ENCODE assay signal across 1 cellular context in the genomic region with DNA sequence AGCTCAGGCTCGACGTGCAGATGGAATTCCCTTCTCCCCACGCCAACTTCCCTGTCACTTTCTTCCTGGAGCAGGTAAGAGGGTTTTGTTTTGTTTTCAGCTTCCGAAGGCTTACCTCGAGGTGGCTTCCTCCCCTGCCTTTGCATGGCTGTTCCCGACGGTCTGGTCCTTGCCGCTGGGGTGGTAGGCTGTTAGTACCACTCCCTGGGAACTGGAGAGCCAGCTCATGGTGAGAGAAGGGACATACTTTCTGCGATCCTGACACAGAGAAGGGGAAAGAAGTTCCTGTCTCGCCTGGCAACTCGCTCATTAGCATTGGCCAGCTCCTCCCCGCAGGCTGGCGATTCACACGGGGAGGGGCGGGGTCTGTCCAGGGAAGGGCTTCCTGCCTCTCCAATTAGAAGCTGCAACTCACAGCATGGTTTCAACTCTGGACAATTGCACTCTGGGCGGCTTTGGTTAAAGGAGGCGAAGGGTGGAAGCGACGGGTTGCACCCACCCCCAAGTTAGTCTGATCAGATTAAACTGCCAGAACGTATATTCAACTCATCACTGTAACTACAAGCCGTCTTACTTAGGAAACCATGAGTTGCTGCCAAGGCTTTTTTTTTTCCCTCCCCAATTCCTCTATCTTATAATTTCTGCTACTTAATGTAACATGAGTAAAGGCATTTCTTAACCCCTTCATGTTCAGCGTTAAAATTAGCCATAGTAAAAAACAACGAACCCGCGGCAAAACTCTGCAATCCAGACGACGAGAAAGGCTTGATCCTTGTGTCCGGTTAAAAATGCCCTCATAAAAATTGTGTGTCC.
TF ChIP-seq lines count a peak whose summit lies in the region.

A gene with protein sequence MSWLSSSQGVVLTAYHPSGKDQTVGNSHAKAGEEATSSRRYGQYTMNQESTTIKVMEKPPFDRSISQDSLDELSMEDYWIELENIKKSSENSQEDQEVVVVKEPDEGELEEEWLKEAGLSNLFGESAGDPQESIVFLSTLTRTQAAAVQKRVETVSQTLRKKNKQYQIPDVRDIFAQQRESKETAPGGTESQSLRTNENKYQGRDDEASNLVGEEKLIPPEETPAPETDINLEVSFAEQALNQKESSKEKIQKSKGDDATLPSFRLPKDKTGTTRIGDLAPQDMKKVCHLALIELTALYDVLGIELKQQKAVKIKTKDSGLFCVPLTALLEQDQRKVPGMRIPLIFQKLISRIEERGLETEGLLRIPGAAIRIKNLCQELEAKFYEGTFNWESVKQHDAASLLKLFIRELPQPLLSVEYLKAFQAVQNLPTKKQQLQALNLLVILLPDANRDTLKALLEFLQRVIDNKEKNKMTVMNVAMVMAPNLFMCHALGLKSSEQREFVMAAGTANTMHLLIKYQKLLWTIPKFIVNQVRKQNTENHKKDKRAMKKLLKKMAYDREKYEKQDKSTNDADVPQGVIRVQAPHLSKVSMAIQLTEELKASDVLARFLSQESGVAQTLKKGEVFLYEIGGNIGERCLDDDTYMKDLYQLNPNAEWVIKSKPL (minus strand): TSS at position 269 of the 813 bp plus-strand sequence. CDS start 41 bp downstream, at position 228.

TF ChIP-seq in K562, 482 proteins besides CTCF, POLR2A, EP300 and RAD21 (continued from another document and continues in another):
- TF ChIP-seq ATF2 (CRISPR knock-in tag; IDR thresholded peaks at IDR 0.05): no peak
- TF ChIP-seq ZBED1 (IDR thresholded peaks at IDR 0.05): 0 out of 2 replicates have a peak, but pooled peaks have one; percentile 22
- peak; percentile 15; the same call in 1 of the 2 replicates for TF ChIP-seq HCFC1 (IDR thresholded peaks at IDR 0.05; ENCODE audit: low read depth, low read length)
- TF ChIP-seq PHF8 (IDR thresholded peaks at IDR 0.05; ENCODE audit: borderline replicate concordance, low read length): peak; percentile 62; the same call in 1 of the 2 replicates
- TF ChIP-seq SREBF2 (CRISPR knock-in tag; IDR thresholded peaks at IDR 0.05): no peak
- peak; percentile 64 for TF ChIP-seq GTF2E2 (tag; IDR thresholded peaks at IDR 0.05)
- TF ChIP-seq ZNF24 (IDR thresholded peaks at IDR 0.05): 0 out of 2 replicates have a peak, but pooled peaks have one; percentile 20
- TF ChIP-seq MAFG (tag; conservative IDR thresholded peaks at IDR 0.05): no peak
- TF ChIP-seq ZNF668 (CRISPR knock-in tag; IDR thresholded peaks at IDR 0.05): no peak
- no peak for TF ChIP-seq THAP7 (CRISPR knock-in tag; IDR thresholded peaks at IDR 0.05)
- peak; percentile 49; the same call in 1 of the 2 replicates for TF ChIP-seq AFF4 (CRISPR knock-in tag; IDR thresholded peaks at IDR 0.05)
- no peak for TF ChIP-seq CBFB (CRISPR knock-in tag; IDR thresholded peaks at IDR 0.05)
- TF ChIP-seq, protein P1, sequence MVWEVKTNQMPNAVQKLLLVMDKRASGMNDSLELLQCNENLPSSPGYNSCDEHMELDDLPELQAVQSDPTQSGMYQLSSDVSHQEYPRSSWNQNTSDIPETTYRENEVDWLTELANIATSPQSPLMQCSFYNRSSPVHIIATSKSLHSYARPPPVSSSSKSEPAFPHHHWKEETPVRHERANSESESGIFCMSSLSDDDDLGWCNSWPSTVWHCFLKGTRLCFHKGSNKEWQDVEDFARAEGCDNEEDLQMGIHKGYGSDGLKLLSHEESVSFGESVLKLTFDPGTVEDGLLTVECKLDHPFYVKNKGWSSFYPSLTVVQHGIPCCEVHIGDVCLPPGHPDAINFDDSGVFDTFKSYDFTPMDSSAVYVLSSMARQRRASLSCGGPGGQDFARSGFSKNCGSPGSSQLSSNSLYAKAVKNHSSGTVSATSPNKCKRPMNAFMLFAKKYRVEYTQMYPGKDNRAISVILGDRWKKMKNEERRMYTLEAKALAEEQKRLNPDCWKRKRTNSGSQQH (CRISPR knock-in tag; IDR thresholded peaks at IDR 0.05): no peak
- TF ChIP-seq, protein P2, sequence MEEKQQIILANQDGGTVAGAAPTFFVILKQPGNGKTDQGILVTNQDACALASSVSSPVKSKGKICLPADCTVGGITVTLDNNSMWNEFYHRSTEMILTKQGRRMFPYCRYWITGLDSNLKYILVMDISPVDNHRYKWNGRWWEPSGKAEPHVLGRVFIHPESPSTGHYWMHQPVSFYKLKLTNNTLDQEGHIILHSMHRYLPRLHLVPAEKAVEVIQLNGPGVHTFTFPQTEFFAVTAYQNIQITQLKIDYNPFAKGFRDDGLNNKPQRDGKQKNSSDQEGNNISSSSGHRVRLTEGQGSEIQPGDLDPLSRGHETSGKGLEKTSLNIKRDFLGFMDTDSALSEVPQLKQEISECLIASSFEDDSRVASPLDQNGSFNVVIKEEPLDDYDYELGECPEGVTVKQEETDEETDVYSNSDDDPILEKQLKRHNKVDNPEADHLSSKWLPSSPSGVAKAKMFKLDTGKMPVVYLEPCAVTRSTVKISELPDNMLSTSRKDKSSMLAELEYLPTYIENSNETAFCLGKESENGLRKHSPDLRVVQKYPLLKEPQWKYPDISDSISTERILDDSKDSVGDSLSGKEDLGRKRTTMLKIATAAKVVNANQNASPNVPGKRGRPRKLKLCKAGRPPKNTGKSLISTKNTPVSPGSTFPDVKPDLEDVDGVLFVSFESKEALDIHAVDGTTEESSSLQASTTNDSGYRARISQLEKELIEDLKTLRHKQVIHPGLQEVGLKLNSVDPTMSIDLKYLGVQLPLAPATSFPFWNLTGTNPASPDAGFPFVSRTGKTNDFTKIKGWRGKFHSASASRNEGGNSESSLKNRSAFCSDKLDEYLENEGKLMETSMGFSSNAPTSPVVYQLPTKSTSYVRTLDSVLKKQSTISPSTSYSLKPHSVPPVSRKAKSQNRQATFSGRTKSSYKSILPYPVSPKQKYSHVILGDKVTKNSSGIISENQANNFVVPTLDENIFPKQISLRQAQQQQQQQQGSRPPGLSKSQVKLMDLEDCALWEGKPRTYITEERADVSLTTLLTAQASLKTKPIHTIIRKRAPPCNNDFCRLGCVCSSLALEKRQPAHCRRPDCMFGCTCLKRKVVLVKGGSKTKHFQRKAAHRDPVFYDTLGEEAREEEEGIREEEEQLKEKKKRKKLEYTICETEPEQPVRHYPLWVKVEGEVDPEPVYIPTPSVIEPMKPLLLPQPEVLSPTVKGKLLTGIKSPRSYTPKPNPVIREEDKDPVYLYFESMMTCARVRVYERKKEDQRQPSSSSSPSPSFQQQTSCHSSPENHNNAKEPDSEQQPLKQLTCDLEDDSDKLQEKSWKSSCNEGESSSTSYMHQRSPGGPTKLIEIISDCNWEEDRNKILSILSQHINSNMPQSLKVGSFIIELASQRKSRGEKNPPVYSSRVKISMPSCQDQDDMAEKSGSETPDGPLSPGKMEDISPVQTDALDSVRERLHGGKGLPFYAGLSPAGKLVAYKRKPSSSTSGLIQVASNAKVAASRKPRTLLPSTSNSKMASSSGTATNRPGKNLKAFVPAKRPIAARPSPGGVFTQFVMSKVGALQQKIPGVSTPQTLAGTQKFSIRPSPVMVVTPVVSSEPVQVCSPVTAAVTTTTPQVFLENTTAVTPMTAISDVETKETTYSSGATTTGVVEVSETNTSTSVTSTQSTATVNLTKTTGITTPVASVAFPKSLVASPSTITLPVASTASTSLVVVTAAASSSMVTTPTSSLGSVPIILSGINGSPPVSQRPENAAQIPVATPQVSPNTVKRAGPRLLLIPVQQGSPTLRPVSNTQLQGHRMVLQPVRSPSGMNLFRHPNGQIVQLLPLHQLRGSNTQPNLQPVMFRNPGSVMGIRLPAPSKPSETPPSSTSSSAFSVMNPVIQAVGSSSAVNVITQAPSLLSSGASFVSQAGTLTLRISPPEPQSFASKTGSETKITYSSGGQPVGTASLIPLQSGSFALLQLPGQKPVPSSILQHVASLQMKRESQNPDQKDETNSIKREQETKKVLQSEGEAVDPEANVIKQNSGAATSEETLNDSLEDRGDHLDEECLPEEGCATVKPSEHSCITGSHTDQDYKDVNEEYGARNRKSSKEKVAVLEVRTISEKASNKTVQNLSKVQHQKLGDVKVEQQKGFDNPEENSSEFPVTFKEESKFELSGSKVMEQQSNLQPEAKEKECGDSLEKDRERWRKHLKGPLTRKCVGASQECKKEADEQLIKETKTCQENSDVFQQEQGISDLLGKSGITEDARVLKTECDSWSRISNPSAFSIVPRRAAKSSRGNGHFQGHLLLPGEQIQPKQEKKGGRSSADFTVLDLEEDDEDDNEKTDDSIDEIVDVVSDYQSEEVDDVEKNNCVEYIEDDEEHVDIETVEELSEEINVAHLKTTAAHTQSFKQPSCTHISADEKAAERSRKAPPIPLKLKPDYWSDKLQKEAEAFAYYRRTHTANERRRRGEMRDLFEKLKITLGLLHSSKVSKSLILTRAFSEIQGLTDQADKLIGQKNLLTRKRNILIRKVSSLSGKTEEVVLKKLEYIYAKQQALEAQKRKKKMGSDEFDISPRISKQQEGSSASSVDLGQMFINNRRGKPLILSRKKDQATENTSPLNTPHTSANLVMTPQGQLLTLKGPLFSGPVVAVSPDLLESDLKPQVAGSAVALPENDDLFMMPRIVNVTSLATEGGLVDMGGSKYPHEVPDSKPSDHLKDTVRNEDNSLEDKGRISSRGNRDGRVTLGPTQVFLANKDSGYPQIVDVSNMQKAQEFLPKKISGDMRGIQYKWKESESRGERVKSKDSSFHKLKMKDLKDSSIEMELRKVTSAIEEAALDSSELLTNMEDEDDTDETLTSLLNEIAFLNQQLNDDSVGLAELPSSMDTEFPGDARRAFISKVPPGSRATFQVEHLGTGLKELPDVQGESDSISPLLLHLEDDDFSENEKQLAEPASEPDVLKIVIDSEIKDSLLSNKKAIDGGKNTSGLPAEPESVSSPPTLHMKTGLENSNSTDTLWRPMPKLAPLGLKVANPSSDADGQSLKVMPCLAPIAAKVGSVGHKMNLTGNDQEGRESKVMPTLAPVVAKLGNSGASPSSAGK (IDR thresholded peaks at IDR 0.05): peak; percentile 39; the same call in 1 of the 2 replicates
- no peak for TF ChIP-seq ELK3 (CRISPR knock-in tag; IDR thresholded peaks at IDR 0.05)
- TF ChIP-seq CREB1 (IDR thresholded peaks at IDR 0.05): no peak
- TF ChIP-seq CREB1 (CRISPR knock-in tag; IDR thresholded peaks at IDR 0.05): peak; percentile 57; the same call in 1 of the 2 replicates
- TF ChIP-seq ZEB2 (IDR thresholded peaks at IDR 0.05): peak; percentile 47; the same call in 1 of the 2 replicates
- TF ChIP-seq ZNF778 (CRISPR knock-in tag; IDR thresholded peaks at IDR 0.05): no peak
- TF ChIP-seq CREB3L1 (IDR thresholded peaks at IDR 0.05; ENCODE audit: borderline replicate concordance, low read depth): peak; percentile 14; the same call in 1 of the 2 replicates
- TF ChIP-seq MXI1 (IDR thresholded peaks at IDR 0.05; ENCODE audit: low read depth, low read length): no peak
- TF ChIP-seq SMAD4 (CRISPR knock-in tag; conservative IDR thresholded peaks at IDR 0.05): 0 out of 2 replicates have a peak, but pooled peaks have one; percentile 63
- TF ChIP-seq ATF7 (IDR thresholded peaks at IDR 0.05): peak; percentile 53
- TF ChIP-seq SP1 (CRISPR knock-in tag; IDR thresholded peaks at IDR 0.05): peak; percentile 72; the same call in 1 of the 2 replicates
- no peak for TF ChIP-seq MTF1 (CRISPR knock-in tag; IDR thresholded peaks at IDR 0.05; ENCODE audit: borderline replicate concordance)
